10 cellular contexts compared by ENCODE assay signal in the genomic region with DNA sequence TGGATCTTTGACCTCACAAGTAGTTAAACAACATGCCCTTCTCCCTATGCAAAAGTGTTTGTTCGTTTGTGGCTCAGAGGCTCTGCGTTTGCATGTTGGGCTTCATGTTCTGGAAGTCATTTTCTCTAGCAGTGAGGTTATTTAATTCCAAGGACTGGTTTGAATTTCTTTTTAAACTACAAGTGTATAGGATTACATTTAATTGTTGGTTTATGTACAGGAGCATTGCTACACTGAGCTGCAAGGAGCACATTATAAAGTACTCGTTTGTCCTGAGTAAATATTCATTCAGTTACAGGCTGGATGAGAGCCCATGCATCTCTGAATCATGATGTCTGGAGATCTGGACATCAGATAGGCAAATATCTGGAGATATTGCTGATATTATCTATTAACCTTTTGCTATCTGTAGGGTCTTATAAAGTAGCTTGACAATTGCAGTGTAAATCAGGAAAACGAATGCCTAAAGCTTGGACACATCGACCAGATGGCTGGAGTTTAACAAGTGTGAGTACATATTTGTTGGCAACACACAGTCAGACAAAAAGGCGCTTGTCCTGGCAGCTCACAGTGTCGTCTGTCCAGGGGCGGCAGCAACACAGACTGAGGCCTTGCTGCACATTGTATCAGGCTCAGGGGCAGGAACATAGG.
DNase-seq lines count a peak whose midpoint lies in the region; ATAC-seq, FAIRE-seq and TF ChIP-seq lines count a peak whose summit lies in the region.
"Had no signal": no experiment of that assay in that cellular context is flagged by ENCODE, and none has a peak within 500 bp of the region (broad histone marks: within the 10 kb centered on the region; RNA-seq: fewer than 3 reads in every experiment).

No MANE protein-coding gene starts in this region.

- 79 to 91% (median 88%) methylated on average over 8 of the region's 8 CpGs for WGBS in spleen, 5 donors

- TF ChIP-seq CTCF in keratinocyte (optimal IDR thresholded peaks at IDR 0.05 in 1 of 3, IDR thresholded peaks at IDR 0.05 in 1 of 3, conservative IDR thresholded peaks at IDR 0.05 in 1 of 3; ENCODE audit: extremely low read depth in 1 of 3, insufficient read depth in 2 of 3, low read length in 3 of 3) (no peak), spleen (IDR thresholded peaks at IDR 0.05 in 8 of 11, conservative IDR thresholded peaks at IDR 0.05 in 3 of 11) (no peak), coronary artery (IDR thresholded peaks at IDR 0.05) (no peak)

- H3K36me3 ChIP-seq in keratinocyte (ENCODE audit: control insufficient read depth in 2 of 2, extremely low read depth in 1 of 2, insufficient read depth in 2 of 2, low read length in 2 of 2) (no peaks in the 10 kb centered on the region), spleen (no peaks in the 10 kb centered on the region)

- no peak for DNase-seq in Right ventricle myocardium inferior (ENCODE audit: missing footprints)
- no peak for DNase-seq in cardiac septum (ENCODE audit: low spot score)
- DNase-seq in amniotic epithelial cell (ENCODE audit: low read depth), result peak; percentile 56
- DNase-seq in keratinocyte (ENCODE audit: low read depth, low spot score), result no peak
- DNase-seq in spleen, result no peak
- DNase-seq in stimulated activated CD4-positive, alpha-beta T cell treated with anti-CD3 and anti-CD28 coated beads, Interleukin-12 subunit alpha, Interleukin-12 subunit beta, amount 100 ng/mL, for 4 hours, result no peak
- no peak for DNase-seq in coronary artery (ENCODE audit: low spot score)
- DNase-seq: activated CD4-positive, alpha-beta T cell treated with anti-CD3 and anti-CD28 coated beads, Interleukin-2, amount 50 U/mL, for 4 hours; mucosa of descending colon had no signal

- H3K4me3 ChIP-seq in keratinocyte (ENCODE audit: control insufficient read depth in 2 of 3, extremely low read depth in 1 of 3, insufficient read depth in 2 of 3, low read depth in 1 of 3, low read length in 3 of 3), result no peak overlapping the region
- H3K4me3 ChIP-seq in spleen, result no peak overlapping the region
- no peak overlapping the region for H3K4me3 ChIP-seq in coronary artery
- H3K4me3 ChIP-seq: mucosa of descending colon had no signal

- peak; percentile 67 for FAIRE-seq in keratinocyte (lab: Jason Lieb, UNC)

- dilution Hi-C loops in keratinocyte (cut with MboI; ENCODE audit: extremely low pct_ligation_motif_present, low sequenced_read_pairs), result no loop called here

- H3K9me3 ChIP-seq in keratinocyte (ENCODE audit: control insufficient read depth, low read depth, low read length) (no peaks in the 10 kb centered on the region), spleen (no peaks in the 10 kb centered on the region)
- H3K9me3 ChIP-seq: mucosa of descending colon had no signal

- no peaks in the 10 kb centered on the region for H3K79me2 ChIP-seq in keratinocyte (ENCODE audit: control insufficient read depth, insufficient read depth, low read length)

- H3K27me3 ChIP-seq in keratinocyte (ENCODE audit: control insufficient read depth, extremely low read depth, insufficient read depth, low read length) (no peaks in the 10 kb centered on the region), spleen (replicated peaks in 1 of 7) (no peaks in the 10 kb centered on the region)

- H2AFZ ChIP-seq in keratinocyte (ENCODE audit: control insufficient read depth, low read length), result peak overlapping the region; percentile 93

- H3K27ac ChIP-seq in keratinocyte (ENCODE audit: control insufficient read depth, insufficient read depth, low read length), result peak overlapping the region; percentile 78
- no peak overlapping the region for H3K27ac ChIP-seq in spleen
- H3K27ac ChIP-seq in coronary artery, result peak overlapping the region in 1 of 2 donors; percentile 39

- no peaks in the 10 kb centered on the region for H3K9me1 ChIP-seq in keratinocyte (ENCODE audit: control insufficient read depth, extremely low read depth, insufficient read depth, low read length)

- peak overlapping the region; percentile 1 for H3K9ac ChIP-seq in keratinocyte (ENCODE audit: control insufficient read depth, extremely low read depth, insufficient read depth, low read length)

- no peaks in the 10 kb centered on the region for H4K20me1 ChIP-seq in keratinocyte (ENCODE audit: control insufficient read depth, extremely low read depth, insufficient read depth, low read length)

- peaks cover 25% of the 10 kb centered on the region for H3K4me1 ChIP-seq in keratinocyte (ENCODE audit: control insufficient read depth, extremely low read depth, insufficient read depth, low read length)
- H3K4me1 ChIP-seq in spleen, result no peaks in the 10 kb centered on the region

- intact Hi-C loops in Right ventricle myocardium inferior (cut with DNase I), result no loop called here
- intact Hi-C loops in cardiac septum (cut with DNase I), result no loop called here
- intact Hi-C loops in spleen (cut with DNase I; ENCODE audit: low total_unique reads), result no loop called here

- TF ChIP-seq POLR2A in spleen (IDR thresholded peaks at IDR 0.05), result no peak

- peak overlapping the region; percentile 58 for H3K4me2 ChIP-seq in keratinocyte (ENCODE audit: control insufficient read depth, extremely low read depth, insufficient read depth, low read depth, low read length)

- ATAC-seq in Right ventricle myocardium inferior (peak; percentile 53), GM19463 (IDR thresholded peaks at IDR 0.05; ENCODE audit: unreplicated experiment) (no peak)
- ATAC-seq: mucosa of descending colon had no signal
